ENCODE assay signal across 13 cellular contexts in genomic region chr4:6697096-6697495, GRCh38. TPM values are rescaled to one million over a fixed set of nuclear protein-coding genes. Genes with fewer than 3 reads are reported as not detected.
DNase-seq lines count a peak whose midpoint lies in the region; ATAC-seq and TF ChIP-seq lines count a peak whose summit lies in the region.
"Had no signal": no experiment of that assay in that cellular context is flagged by ENCODE, and none has a peak within 500 bp of the region (broad histone marks: within the 10 kb centered on the region; RNA-seq: fewer than 3 reads in every experiment).

No MANE protein-coding gene starts in this region.

- H3K27me3 ChIP-seq in BLaER1: no peaks in the 10 kb centered on the region
- no peaks in the 10 kb centered on the region for H3K27me3 ChIP-seq in DND-41 (ENCODE audit: insufficient read depth, low read length, poor library complexity)

- intact Hi-C loops in natural killer cell (cut with micrococcal nuclease): no loop called here

- peak overlapping the region; percentile 25; the same call in 1 of the 2 replicates for H3K9ac ChIP-seq in BLaER1
- 0 out of 2 replicates have a peak overlapping the region, but pooled peaks have one; percentile 17 for H3K9ac ChIP-seq in DND-41 (ENCODE audit: low read depth, low read length)

- H3K4me1 ChIP-seq in BLaER1 (peaks cover 73% of the 10 kb centered on the region), DND-41 (ENCODE audit: insufficient read depth, low read length) (peaks cover 18% of the 10 kb centered on the region)

- H3K9me3 Mint-ChIP-seq in activated naive CD8-positive, alpha-beta T cell treated with anti-CD3 and anti-CD28 coated beads, Interleukin-2, amount 10 ng/mL, durations not matched to agents 7 days and 5 days: no peaks in the 10 kb centered on the region
- H3K9me3 Mint-ChIP-seq in natural killer cell (no peaks in the 10 kb centered on the region), osteocyte (ENCODE audit: unreplicated experiment) (no peaks in the 10 kb centered on the region)

- H3K79me2 ChIP-seq in DND-41 (ENCODE audit: insufficient read depth, low read length): no peaks in the 10 kb centered on the region; the same call in 1 of the 2 replicates

- H3K9me3 ChIP-seq in BLaER1: no peaks in the 10 kb centered on the region
- no peaks in the 10 kb centered on the region for H3K9me3 ChIP-seq in DND-41 (ENCODE audit: insufficient read depth, low read length, severe bottlenecking)

- H3K4me3 ChIP-seq in BLaER1: no peak overlapping the region
- no peak overlapping the region for H3K4me3 ChIP-seq in DND-41 (ENCODE audit: low read depth in 1 of 2, low read length in 2 of 2)

- H3K4me1 Mint-ChIP-seq in activated naive CD8-positive, alpha-beta T cell treated with anti-CD3 and anti-CD28 coated beads, Interleukin-2, amount 10 ng/mL, durations not matched to agents 7 days and 5 days: peaks cover 51% of the 10 kb centered on the region
- H3K4me1 Mint-ChIP-seq in natural killer cell: peaks cover 56 to 66% of the 10 kb centered on the region in 2 donors
- H3K4me1 Mint-ChIP-seq in osteocyte (ENCODE audit: unreplicated experiment): peaks cover 17% of the 10 kb centered on the region

- ATAC-seq in DND-41 (ENCODE audit: insufficient read depth, low read depth) (no peak), natural killer cell (no peak), HG03097 (IDR thresholded peaks at IDR 0.05; ENCODE audit: low FRiP score, unreplicated experiment) (no peak)
- ATAC-seq in activated naive CD8-positive, alpha-beta T cell treated with anti-CD3 and anti-CD28 coated beads, Interleukin-2, amount 10 ng/mL, durations not matched to agents 7 days and 5 days (ENCODE audit: low read depth): no peak

- H3K4me2 ChIP-seq in BLaER1 (peak overlapping the region; percentile 77), DND-41 (ENCODE audit: insufficient read depth, low read length) (no peak overlapping the region)

- H3K27me3 Mint-ChIP-seq in activated naive CD8-positive, alpha-beta T cell treated with anti-CD3 and anti-CD28 coated beads, Interleukin-2, amount 10 ng/mL, durations not matched to agents 7 days and 5 days: no peaks in the 10 kb centered on the region
- H3K27me3 Mint-ChIP-seq in natural killer cell (ENCODE audit: low read depth in 2 of 2): no peaks in the 10 kb centered on the region
- no peaks in the 10 kb centered on the region for H3K27me3 Mint-ChIP-seq in osteocyte (ENCODE audit: unreplicated experiment)

- POLR2A ChIA-PET in activated naive CD8-positive, alpha-beta T cell treated with anti-CD3 and anti-CD28 coated beads, Interleukin-2, amount 10 ng/mL, durations not matched to agents 7 days and 5 days (lab: Charles Lee): interaction anchor here (1.4 to 10.6 kb wide), 3 partner anchors 10 to 22 kb away, joined by 4 to 199 read pairs (median 33); partner anchors contain the start of gene MRFAP1L1
- POLR2A ChIA-PET in HEK293T (lab: Yijun Ruan, JAX): interaction anchor here (1.8 to 4.8 kb wide), 2 partner anchors 19 to 24 kb away, joined by 7 to 21 read pairs; partner anchors contain the start of gene BLOC1S4

- CTCF ChIA-PET in HEK293T (lab: Yijun Ruan, JAX): no interaction called here

- H3K27ac ChIP-seq in BLaER1 (peak overlapping the region; percentile 60), DND-41 (ENCODE audit: low read length) (no peak overlapping the region)

- H3K36me3 ChIP-seq in BLaER1: peaks cover 28% of the 10 kb centered on the region
- peaks cover 5% of the 10 kb centered on the region; the same call in 1 of the 2 replicates for H3K36me3 ChIP-seq in DND-41 (ENCODE audit: insufficient read depth, low read length)

- no peak for TF ChIP-seq CTCF in DND-41 (IDR thresholded peaks at IDR 0.05; ENCODE audit: borderline replicate concordance, extremely low read depth, low read length, poor library complexity, severe bottlenecking)
- no peak for TF ChIP-seq CTCF in natural killer cell (IDR thresholded peaks at IDR 0.05)
- TF ChIP-seq CTCF in osteocyte (IDR thresholded peaks at IDR 0.05): no peak

- H2AFZ ChIP-seq in DND-41 (ENCODE audit: low read depth, low read length): no peak overlapping the region

- peaks cover 17% of the 10 kb centered on the region for H3K36me3 Mint-ChIP-seq in activated naive CD8-positive, alpha-beta T cell treated with anti-CD3 and anti-CD28 coated beads, Interleukin-2, amount 10 ng/mL, durations not matched to agents 7 days and 5 days
- H3K36me3 Mint-ChIP-seq in natural killer cell: no peaks in the 10 kb centered on the region
- peaks cover 9% of the 10 kb centered on the region for H3K36me3 Mint-ChIP-seq in osteocyte (ENCODE audit: unreplicated experiment)

- peak overlapping the region; percentile 97 for H3K27ac Mint-ChIP-seq in activated naive CD8-positive, alpha-beta T cell treated with anti-CD3 and anti-CD28 coated beads, Interleukin-2, amount 10 ng/mL, durations not matched to agents 7 days and 5 days
- H3K27ac Mint-ChIP-seq in natural killer cell (peak overlapping the region; percentile 97 to 98), osteocyte (ENCODE audit: unreplicated experiment) (no peak overlapping the region)

- DNase-seq in DND-41 (no peak), natural killer cell (no peak), HEK293T (ENCODE audit: extremely low spot score) (no peak), osteocyte (ENCODE audit: extremely low spot score, unreplicated experiment) (no peak), NCI-H2227 treated with DMSO at 0.1 percent for 48 hours (lab: John Stamatoyannopoulos, UW) (no peak)
- no peak for DNase-seq in activated naive CD8-positive, alpha-beta T cell treated with anti-CD3 and anti-CD28 coated beads, Interleukin-2, amount 10 ng/mL, durations not matched to agents 7 days and 5 days
- DNase-seq: activated CD4-positive, alpha-beta T cell treated with anti-CD3 and anti-CD28 coated beads, Interleukin-2, amount 50 U/mL, for 1 hour; C1 segment of cervical spinal cord; IMR-90; NCI-H1105 treated with DMSO at 0.1 percent for 48 hours; stimulated activated CD4-positive, alpha-beta T cell treated with anti-CD3 and anti-CD28 coated beads, Interleukin-2, amount 100 ng/mL, for 48 hours had no signal

- no peak overlapping the region for H3K4me3 Mint-ChIP-seq in activated naive CD8-positive, alpha-beta T cell treated with anti-CD3 and anti-CD28 coated beads, Interleukin-2, amount 10 ng/mL, durations not matched to agents 7 days and 5 days
- H3K4me3 Mint-ChIP-seq in natural killer cell (peak overlapping the region; percentile 21), osteocyte (ENCODE audit: unreplicated experiment) (no peak overlapping the region)

- H4K20me1 ChIP-seq in BLaER1: no peaks in the 10 kb centered on the region
- H4K20me1 ChIP-seq in DND-41 (ENCODE audit: insufficient read depth, low read length): no peaks in the 10 kb centered on the region

TF ChIP-seq in HEK293T, 16 proteins besides CTCF, POLR2A, EP300 and RAD21:
- TF ChIP-seq BHLHE40 (IDR thresholded peaks at IDR 0.05; ENCODE audit: borderline replicate concordance): no peak

RNA-seq across cellular contexts. Expression of gene S100P, which starts 3.4 kb away (rescaled TPM):
- 1 to 10 TPM in 1 of 2 experiments, not detected in 1; 1.5 TPM for total RNA-seq in activated naive CD8-positive, alpha-beta T cell treated with anti-CD3 and anti-CD28 coated beads, Interleukin-2, amount 10 ng/mL, durations not matched to agents 7 days and 5 days
- total RNA-seq in natural killer cell: 1 to 10 TPM; 2.4 to 4.3 (median 2.7) TPM
- total RNA-seq in osteocyte: not detected in 2 replicates
- total RNA-seq: IMR-90 had no signal

RNA-seq across cellular contexts. Expression of gene MRFAP1L1, which starts 12.6 kb away (rescaled TPM):
- 10 to 100 TPM; 74.6 to 80.0 TPM for total RNA-seq in activated naive CD8-positive, alpha-beta T cell treated with anti-CD3 and anti-CD28 coated beads, Interleukin-2, amount 10 ng/mL, durations not matched to agents 7 days and 5 days
- total RNA-seq in natural killer cell (10 to 100 TPM; 38.4 to 60.9 (median 40.8) TPM), osteocyte (58.6 and 58.8 TPM in 2 replicates)

RNA-seq across cellular contexts. Expression of gene BLOC1S4, which starts 18.9 kb away (rescaled TPM):
- total RNA-seq in activated naive CD8-positive, alpha-beta T cell treated with anti-CD3 and anti-CD28 coated beads, Interleukin-2, amount 10 ng/mL, durations not matched to agents 7 days and 5 days: 10 to 100 TPM; 23.9 to 24.3 TPM
- total RNA-seq in natural killer cell (10 to 100 TPM; 18.9 to 20.1 (median 20.0) TPM), osteocyte (14.9 and 16.1 TPM in 2 replicates)

RNA-seq across cellular contexts. Expression of gene MRFAP1, which starts 56.6 kb away (rescaled TPM):
- total RNA-seq in activated naive CD8-positive, alpha-beta T cell treated with anti-CD3 and anti-CD28 coated beads, Interleukin-2, amount 10 ng/mL, durations not matched to agents 7 days and 5 days: 100 to 1,000 TPM; 123 to 128 TPM
- total RNA-seq in natural killer cell (100 to 1,000 TPM; 105 to 146 (median 146) TPM), osteocyte (310 and 312 TPM in 2 replicates)
